In genomic region chr12:52667931-52668330, GRCh38 we compare ENCODE assay signal across 24 cellular contexts. TPM values are rescaled to one million over a fixed set of nuclear protein-coding genes. Genes with fewer than 3 reads are reported as not detected.
"Had no signal": no experiment of that assay in that cellular context is flagged by ENCODE, and none has a peak within 500 bp of the region (broad histone marks: within the 10 kb centered on the region; RNA-seq: fewer than 3 reads in every experiment).

No MANE protein-coding gene starts in this region.

- H3K36me3 Mint-ChIP-seq: IgD-negative memory B cell had no signal

- H3K4me3 Mint-ChIP-seq: IgD-negative memory B cell had no signal

- H3K9me3 ChIP-seq: SK-N-SH had no signal

- H3K9me3 Mint-ChIP-seq: IgD-negative memory B cell had no signal

- ATAC-seq: Panc1 had no signal

- H3K4me1 Mint-ChIP-seq: IgD-negative memory B cell had no signal

- H3K27ac Mint-ChIP-seq: IgD-negative memory B cell had no signal

- DNase-seq: KBM-7, MV-4-11, NCI-H1048, NCI-H1105, NCI-H1436 treated with DMSO at 0.1 percent for 48 hours, NCI-H1694, NCI-H187 treated with DMSO at 0.1 percent for 48 hours, NCI-H2029 treated with DMSO at 0.1 percent for 48 hours, NCI-H2171, NCI-H226, NCI-H446, NCI-H510A, NCI-H524 treated with DMSO at 0.1 percent for 48 hours, NCI-H774, SHP77, SK-N-SH, SW 1271 had no signal

- H3K27ac ChIP-seq: HL-60, RWPE1 had no signal

RNA-seq across cellular contexts. Expression of gene KRT1, which starts 12.3 kb away (rescaled TPM):
- total RNA-seq: LHCN-M2, MCF 10A, SK-MEL-5 had no signal
- polyA plus RNA-seq: SK-N-SH had no signal

RNA-seq across cellular contexts. Expression of gene KRT2, which starts 15.9 kb away (rescaled TPM):
- total RNA-seq: LHCN-M2, MCF 10A, SK-MEL-5 had no signal
- polyA plus RNA-seq: IgD-negative memory B cell, SK-N-SH had no signal

RNA-seq across cellular contexts. Expression of gene KRT77, which starts 35.4 kb away (rescaled TPM):
- total RNA-seq: LHCN-M2, MCF 10A, SK-MEL-5 had no signal
- polyA plus RNA-seq: IgD-negative memory B cell, SK-N-SH had no signal

RNA-seq across cellular contexts. Expression of gene KRT73, which starts 49.6 kb away (rescaled TPM):
- total RNA-seq: LHCN-M2, MCF 10A, SK-MEL-5 had no signal
- polyA plus RNA-seq: IgD-negative memory B cell, SK-N-SH had no signal
